ENCODE assay signal across 2 cellular contexts in genomic region chr19:46815833-46816627, GRCh38.
TF ChIP-seq lines count a peak whose summit lies in the region.

No MANE protein-coding gene starts in this region.

TF ChIP-seq in GM23338, 12 proteins besides CTCF, POLR2A, EP300 and RAD21 (continued from another document):
- TF ChIP-seq POLR2AphosphoS5 (IDR thresholded peaks at IDR 0.05; ENCODE audit: low read depth) (no peak), EZH2 (IDR thresholded peaks at IDR 0.05; ENCODE audit: low read depth, unreplicated experiment) (no peak), ZNF462 (CRISPR knock-in tag; IDR thresholded peaks at IDR 0.05) (no peak), NANOG (IDR thresholded peaks at IDR 0.05; ENCODE audit: borderline replicate concordance) (no peak), EZH2phosphoT487 (IDR thresholded peaks at IDR 0.05; ENCODE audit: unreplicated experiment) (no peak), ZNF114 (CRISPR knock-in tag; IDR thresholded peaks at IDR 0.05) (no peak)
- TF ChIP-seq, protein P1, sequence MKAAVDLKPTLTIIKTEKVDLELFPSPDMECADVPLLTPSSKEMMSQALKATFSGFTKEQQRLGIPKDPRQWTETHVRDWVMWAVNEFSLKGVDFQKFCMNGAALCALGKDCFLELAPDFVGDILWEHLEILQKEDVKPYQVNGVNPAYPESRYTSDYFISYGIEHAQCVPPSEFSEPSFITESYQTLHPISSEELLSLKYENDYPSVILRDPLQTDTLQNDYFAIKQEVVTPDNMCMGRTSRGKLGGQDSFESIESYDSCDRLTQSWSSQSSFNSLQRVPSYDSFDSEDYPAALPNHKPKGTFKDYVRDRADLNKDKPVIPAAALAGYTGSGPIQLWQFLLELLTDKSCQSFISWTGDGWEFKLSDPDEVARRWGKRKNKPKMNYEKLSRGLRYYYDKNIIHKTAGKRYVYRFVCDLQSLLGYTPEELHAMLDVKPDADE (IDR thresholded peaks at IDR 0.05): no peak

TF ChIP-seq in SK-N-SH treated with all-trans-retinoic acid at 6 μM for 48 hours, 23 proteins besides CTCF, POLR2A, EP300 and RAD21 (continued from another document):
- TF ChIP-seq TSHZ2 (CRISPR knock-in tag; IDR thresholded peaks at IDR 0.05) (no peak), ZFP30 (CRISPR knock-in tag; IDR thresholded peaks at IDR 0.05) (no peak), ESRRG (CRISPR knock-in tag; IDR thresholded peaks at IDR 0.05) (no peak), PPARA (CRISPR knock-in tag; IDR thresholded peaks at IDR 0.05; ENCODE audit: borderline replicate concordance) (no peak), OSR1 (CRISPR knock-in tag; IDR thresholded peaks at IDR 0.05) (no peak), ZC3H10 (CRISPR knock-in tag; IDR thresholded peaks at IDR 0.05) (no peak), GLIS3 (CRISPR knock-in tag; IDR thresholded peaks at IDR 0.05) (no peak), RARB (CRISPR knock-in tag; IDR thresholded peaks at IDR 0.05) (no peak), ZFP3 (CRISPR knock-in tag; IDR thresholded peaks at IDR 0.05) (no peak)
